10 cellular contexts compared by ENCODE assay signal in the genomic region with DNA sequence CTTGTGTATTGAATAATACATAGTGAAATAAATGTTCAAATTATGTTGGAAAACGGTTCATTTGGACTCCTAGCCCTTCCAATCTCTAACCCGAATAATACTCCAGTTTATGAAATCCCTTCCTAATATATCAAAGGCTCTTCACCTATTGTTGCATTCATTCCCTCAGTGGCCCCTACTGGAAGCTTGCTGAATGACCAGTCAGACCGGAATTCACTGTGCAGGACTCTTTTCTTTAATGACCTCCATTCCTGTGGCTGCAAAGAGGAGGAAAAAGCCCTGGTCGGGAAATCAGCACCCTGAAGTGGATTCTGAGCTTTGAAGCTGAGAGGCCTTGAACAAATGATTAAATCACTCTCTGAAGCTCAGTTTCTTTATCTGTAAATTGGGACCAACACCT. TPM values are rescaled to one million over a fixed set of nuclear protein-coding genes. Genes with fewer than 3 reads are reported as not detected.
DNase-seq lines count a peak whose midpoint lies in the region; ATAC-seq, FAIRE-seq and TF ChIP-seq lines count a peak whose summit lies in the region.
"Had no signal": no experiment of that assay in that cellular context is flagged by ENCODE, and none has a peak within 500 bp of the region (broad histone marks: within the 10 kb centered on the region; RNA-seq: fewer than 3 reads in every experiment).

No MANE protein-coding gene starts in this region.

- peak; percentile 38 for TF ChIP-seq CTCF in smooth muscle cell (IDR thresholded peaks at IDR 0.05; ENCODE audit: borderline replicate concordance, insufficient read depth, poor library complexity, severe bottlenecking)

- no peak overlapping the region for H2AFZ ChIP-seq in GM23248
- H2AFZ ChIP-seq in smooth muscle cell (ENCODE audit: low read depth) = no peak overlapping the region

- ATAC-seq in HG03520 (IDR thresholded peaks at IDR 0.05; ENCODE audit: unreplicated experiment) (no peak), GM21717 (IDR thresholded peaks at IDR 0.05; ENCODE audit: unreplicated experiment) (no peak), HG03095 (IDR thresholded peaks at IDR 0.05; ENCODE audit: unreplicated experiment) (no peak)
- ATAC-seq: natural killer cell had no signal

- H3K4me1 ChIP-seq in GM23248 (ENCODE audit: insufficient read depth) = 0 out of 2 replicates have a peak, but pooled peaks cover 8% of the 10 kb centered on the region
- peaks cover 27% of the 10 kb centered on the region for H3K4me1 ChIP-seq in smooth muscle cell (ENCODE audit: low read depth)

- H3K36me3 ChIP-seq in GM23248 (ENCODE audit: low read depth) (no peaks in the 10 kb centered on the region), smooth muscle cell (ENCODE audit: low read depth) (no peaks in the 10 kb centered on the region)

- no peak for FAIRE-seq in RCC 7860 (lab: Jason Lieb, UNC)

- no peaks in the 10 kb centered on the region for H3K9me2 ChIP-seq in GM23248 (ENCODE audit: insufficient read depth)

- H3K4me2 ChIP-seq in GM23248 (ENCODE audit: unreplicated experiment) (no peak overlapping the region), smooth muscle cell (no peak overlapping the region)

- 26 to 32% methylated on average over 4 of the region's 4 CpGs for WGBS in GM23248 (ENCODE audit: low coverage in 1 of 2, low lambda C conversion rate in 2 of 2, missing lambda C conversion rate in 2 of 2), 2 experiments
- WGBS in smooth muscle cell (ENCODE audit: low lambda C conversion rate) = 32% methylated on average over 4 of the region's 4 CpGs

- H3K27ac ChIP-seq in GM23248 = no peak overlapping the region
- H3K27ac ChIP-seq in smooth muscle cell (ENCODE audit: low read depth) = no peak overlapping the region
- H3K27ac ChIP-seq: coronary artery had no signal

- H4K20me1 ChIP-seq in GM23248 (ENCODE audit: insufficient read depth) = no peaks in the 10 kb centered on the region
- no peaks in the 10 kb centered on the region for H4K20me1 ChIP-seq in smooth muscle cell (ENCODE audit: low read depth)

- H3K9me3 ChIP-seq in GM23248 (ENCODE audit: low read depth) (no peaks in the 10 kb centered on the region), smooth muscle cell (replicated peaks; ENCODE audit: low read depth) (no peaks in the 10 kb centered on the region)

- DNase-seq in GM23248 = peak; percentile 83
- DNase-seq in RCC 7860 (ENCODE audit: low spot score) = peak; percentile 23
- peak; percentile 75 for DNase-seq in fibroblast of peridontal ligament (ENCODE audit: extremely low read depth)
- no peak for DNase-seq in smooth muscle cell (lab: John Stamatoyannopoulos, UW; ENCODE audit: unreplicated experiment)
- DNase-seq: activated CD4-positive, CD25-positive, alpha-beta regulatory T cell; natural killer cell had no signal

- no peaks in the 10 kb centered on the region for H3K79me2 ChIP-seq in GM23248 (ENCODE audit: insufficient read depth)
- H3K79me2 ChIP-seq in smooth muscle cell (ENCODE audit: low read depth) = no peaks in the 10 kb centered on the region

- in situ Hi-C loops in GM23248 (cut with MboI) = no loop called here

- H3K27me3 ChIP-seq in GM23248 (replicated peaks; ENCODE audit: insufficient read depth) (no peaks in the 10 kb centered on the region; the same call in 1 of the 2 replicates), smooth muscle cell (ENCODE audit: low read depth) (peaks cover 10% of the 10 kb centered on the region)

- H3F3A ChIP-seq in GM23248 (ENCODE audit: insufficient read depth) (peaks cover 4% of the 10 kb centered on the region; the same call in 1 of the 2 replicates), smooth muscle cell (ENCODE audit: low read depth) (no peaks in the 10 kb centered on the region)

- no peak overlapping the region for H3K4me3 ChIP-seq in GM23248
- H3K4me3 ChIP-seq in smooth muscle cell = no peak overlapping the region
- H3K4me3 ChIP-seq: coronary artery had no signal

- no peak overlapping the region for H3K9ac ChIP-seq in GM23248
- H3K9ac ChIP-seq in smooth muscle cell (ENCODE audit: low read depth) = no peak overlapping the region

RNA-seq across cellular contexts. Expression of a gene that starts 19.1 kb away (rescaled TPM):
- total RNA-seq in GM23248 (2014; rRNA removed; shearing (Covaris generic)) = 483 and 534 TPM in 2 replicates
- 557 and 558 TPM in 2 replicates for polyA plus RNA-seq in GM23248 (2016; fragmentation: Nextera tagmentation; extraction: Ambion mirVana)
- total RNA-seq in smooth muscle cell = 244 and 326 TPM in 2 replicates
- 310 and 372 TPM in 2 replicates for polyA plus RNA-seq in smooth muscle cell
